40 cellular contexts compared by ENCODE assay signal in genomic region chr1:1965546-1965945, GRCh38. TPM values are rescaled to one million over a fixed set of nuclear protein-coding genes. Genes with fewer than 3 reads are reported as not detected.
"Had no signal": no experiment of that assay in that cellular context is flagged by ENCODE, and none has a peak within 500 bp of the region (broad histone marks: within the 10 kb centered on the region; RNA-seq: fewer than 3 reads in every experiment).

No MANE protein-coding gene starts in this region.

- H3K4me1 ChIP-seq: adrenal gland, body of pancreas, breast epithelium had no signal

- FAIRE-seq: astrocyte, RCC 7860 had no signal

- H3K36me3 ChIP-seq: adrenal gland, breast epithelium, MG63 had no signal

- H3K4me2 ChIP-seq: PC-9 had no signal

- H2AFZ ChIP-seq: PC-9 had no signal

- H3K9me3 ChIP-seq: adrenal gland, body of pancreas, breast epithelium, MG63 had no signal

- ATAC-seq: activated naive CD4-positive, alpha-beta T cell treated with anti-CD3 and anti-CD28 coated beads, Interleukin-2, amount 50 U/mL, for 72 hours; activated T-cell treated with anti-CD3 and anti-CD28 coated beads, Interleukin-2, amount 50 U/mL, for 4 hours; body of pancreas had no signal

- DNase-seq: activated B cell treated with CpG ODN at 0.5 μM for 24 hours; activated CD4-positive, alpha-beta memory T cell treated with anti-CD3 and anti-CD28 coated beads for 36 hours; activated CD4-positive, alpha-beta T cell treated with anti-CD3 and anti-CD28 coated beads for 4 hours; activated CD4-positive, alpha-beta T cell treated with anti-CD3 and anti-CD28 coated beads, Interleukin-2, amount 50 U/mL, for 1 hour; activated CD4-positive, CD25-positive, alpha-beta regulatory T cell treated with anti-CD3 and anti-CD28 coated beads, Interleukin-2, amount 50 U/mL, for 72 hours; activated CD8-positive, alpha-beta memory T cell treated with anti-CD3 and anti-CD28 coated beads, Interleukin-2, amount 50 U/mL, for 4 hours; activated gamma-delta T cell treated with Interleukin-2 at 50 U/mL for 16 hours; activated naive CD4-positive, alpha-beta T cell treated with anti-CD3 and anti-CD28 coated beads for 36 hours; activated T-cell treated with anti-CD3 and anti-CD28 coated beads for 4 hours; activated T-cell treated with anti-CD3 and anti-CD28 coated beads, Interleukin-2, amount 50 U/mL, for 4 hours; adrenal gland; body of pancreas; Kasumi-1; MG63; NCI-H1048; NCI-H1105 treated with DMSO at 0.1 percent for 48 hours; NCI-H1436; NCI-H1694; NCI-H1930; NCI-H2081 treated with DMSO at 0.1 percent for 48 hours; NCI-H226; NCI-H446 treated with DMSO at 0.1 percent for 48 hours; NCI-H524; NCI-H82; NK-92 treated with Interleukin-12 subunit alpha and Interleukin-12 subunit beta, amount 100 ng/mL, for 24 hours; PC-9; Right ventricle myocardium superior; SW 1271; T-helper 1 cell; T-helper 2 cell; T-helper 9 cell had no signal

- H3K4me3 ChIP-seq: adrenal gland, body of pancreas, breast epithelium, MG63, PC-9 had no signal

- H3K27me3 ChIP-seq: adrenal gland, MG63 had no signal

- H3K27ac ChIP-seq: adrenal gland, body of pancreas, breast epithelium, PC-9, RWPE1, VCaP had no signal

RNA-seq across cellular contexts. Expression of gene CFAP74, which starts 38.0 kb away (rescaled TPM):
- total RNA-seq: activated B cell treated with CpG ODN at 0.5 μM for 24 hours; activated CD4-positive, alpha-beta memory T cell treated with anti-CD3 and anti-CD28 coated beads for 36 hours; activated naive CD4-positive, alpha-beta T cell treated with anti-CD3 and anti-CD28 coated beads for 36 hours; activated naive CD4-positive, alpha-beta T cell treated with anti-CD3 and anti-CD28 coated beads, Interleukin-2, amount 50 U/mL, for 72 hours; activated T-cell treated with anti-CD3 and anti-CD28 coated beads, Interleukin-2, amount 50 U/mL, for 4 hours; activated T-helper 1 cell treated with anti-CD3 and anti-CD28 coated beads, Interleukin-12 subunit alpha, Interleukin-12 subunit beta, Interleukin-2, Interleukin-4 antibody, amounts not matched to agents 30 ng/mL and 10 ng/mL and 1 ng/mL, durations not matched to agents 14 hours and 24 hours and 36 hours; astrocyte; cardiac septum; OCI-LY7; Right ventricle myocardium superior had no signal

RNA-seq across cellular contexts. Expression of gene CALML6, which starts 50.5 kb away (rescaled TPM):
- total RNA-seq: Right ventricle myocardium superior had no signal

RNA-seq across cellular contexts. Expression of gene GABRD, which starts 53.6 kb away (rescaled TPM):
- total RNA-seq: activated B cell treated with CpG ODN at 0.5 μM for 24 hours; activated CD4-positive, alpha-beta memory T cell treated with anti-CD3 and anti-CD28 coated beads for 36 hours; activated naive CD4-positive, alpha-beta T cell treated with anti-CD3 and anti-CD28 coated beads for 36 hours; activated naive CD4-positive, alpha-beta T cell treated with anti-CD3 and anti-CD28 coated beads, Interleukin-2, amount 50 U/mL, for 72 hours; activated T-cell treated with anti-CD3 and anti-CD28 coated beads, Interleukin-2, amount 50 U/mL, for 4 hours; astrocyte; body of pancreas; breast epithelium; OCI-LY7; PC-9 had no signal
